8 cellular contexts compared by ENCODE assay signal in the genomic region with DNA sequence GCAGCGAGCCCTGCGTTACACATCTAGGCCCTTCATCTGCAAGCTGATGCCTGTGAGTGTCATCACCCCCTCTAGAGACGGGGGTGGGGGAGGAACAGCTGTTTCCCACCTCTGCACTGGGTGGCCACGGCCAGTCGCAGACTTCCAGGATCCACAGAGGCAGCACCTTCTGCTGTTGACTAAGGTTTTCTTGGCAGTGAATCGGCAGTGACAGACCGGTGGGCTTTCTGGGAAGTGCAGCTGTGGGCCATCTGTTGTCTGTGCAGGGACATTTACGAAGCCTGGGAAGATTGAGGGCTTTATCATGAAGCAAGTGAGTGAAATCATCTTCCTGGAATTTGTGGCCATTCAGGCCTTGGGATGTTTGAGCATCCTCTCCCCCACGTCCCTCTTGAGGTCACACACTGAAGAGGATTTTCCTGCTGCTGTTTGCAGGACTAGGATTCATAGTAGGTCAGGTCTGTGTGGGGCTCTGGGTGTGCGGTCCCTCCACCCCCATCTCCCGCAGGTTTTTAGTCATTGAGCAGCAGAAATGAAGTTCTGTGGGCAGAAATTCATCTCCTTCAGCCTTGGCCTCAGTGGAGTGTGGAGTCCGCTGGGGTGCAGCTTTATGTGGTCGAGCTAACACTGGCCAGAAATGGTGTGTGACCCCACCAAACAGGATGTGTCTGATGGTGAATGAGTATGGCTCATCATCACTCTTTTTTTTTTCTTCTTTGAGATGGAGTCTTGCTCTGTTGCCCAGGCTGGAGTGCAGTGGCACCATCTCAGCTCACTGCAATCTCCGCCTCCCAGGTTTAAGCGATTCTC. TPM values are rescaled to one million over a fixed set of nuclear protein-coding genes. Genes with fewer than 3 reads are reported as not detected.
A peak's percentile ranks its signal among the peaks of the same experiment; 100 is the strongest.
DNase-seq lines count a peak whose midpoint lies in the region; ATAC-seq, FAIRE-seq and TF ChIP-seq lines count a peak whose summit lies in the region.

No MANE protein-coding gene starts in this region.

- H3K23ac ChIP-seq in IMR-90 (ENCODE audit: low read depth, low read length): peak overlapping the region; percentile 90; the same call in 1 of the 2 replicates

- H3K4me1 Mint-ChIP-seq in CD14-positive monocyte: peaks cover 51% of the 10 kb centered on the region
- H3K4me1 Mint-ChIP-seq in naive thymus-derived CD4-positive, alpha-beta T cell: peaks cover 39 to 74% (median 67%) of the 10 kb centered on the region in 7 donors

- no peak overlapping the region for H3K4me3 Mint-ChIP-seq in CD14-positive monocyte
- peak overlapping the region in 2 of 10 donors; percentile 16 to 25 for H3K4me3 Mint-ChIP-seq in naive thymus-derived CD4-positive, alpha-beta T cell

- peak overlapping the region; percentile 76 for H3K14ac ChIP-seq in IMR-90 (replicated peaks; ENCODE audit: low read depth, low read length)

- DNase-seq in CD14-positive monocyte (ENCODE audit: low spot score) (no peak), IMR-90 (peak; percentile 100), K562 (ENCODE audit: extremely low read depth in 1 of 4, low spot score in 3 of 4) (peak in 2 of 4 experiments; percentile 35 to 42), NCI-H2029 (lab: John Stamatoyannopoulos, UW) (no peak)
- no peak for DNase-seq in naive thymus-derived CD4-positive, alpha-beta T cell

- H4K5ac ChIP-seq in IMR-90 (ENCODE audit: low read depth, low read length): peak overlapping the region; percentile 51

- H3K9me1 ChIP-seq in IMR-90 (ENCODE audit: insufficient read depth, low read length) (peaks cover 55% of the 10 kb centered on the region), K562 (ENCODE audit: control insufficient read depth, insufficient read depth, low read length) (peaks cover 5% of the 10 kb centered on the region)

- H3K27me3 ChIP-seq in IMR-90 (ENCODE audit: control insufficient read depth, insufficient read depth, low read length) (no peaks in the 10 kb centered on the region), K562 (ENCODE audit: control insufficient read depth in 2 of 2, insufficient read depth in 2 of 2, low read length in 2 of 2) (no peaks in the 10 kb centered on the region)
- no peaks in the 10 kb centered on the region for H3K27me3 ChIP-seq in naive thymus-derived CD4-positive, alpha-beta T cell (ENCODE audit: control insufficient read depth in 2 of 2, insufficient read depth in 2 of 2, low read length in 2 of 2)

- H3K27ac Mint-ChIP-seq in CD14-positive monocyte: peak overlapping the region; percentile 97 to 100 (median 98)
- peak overlapping the region in 7 of 9 donors; percentile 8 to 78 (median 45) for H3K27ac Mint-ChIP-seq in naive thymus-derived CD4-positive, alpha-beta T cell

- dilution Hi-C loops in IMR-90 (cut with HindIII; ENCODE audit: low sequenced_read_pairs, unreplicated experiment): no loop called here

- H3K4ac ChIP-seq in IMR-90 (ENCODE audit: low read depth, low read length): peak overlapping the region; percentile 92

- H3K27ac ChIP-seq in IMR-90 (ENCODE audit: insufficient read depth, low read length) (peak overlapping the region; percentile 82), K562 (ENCODE audit: extremely low read depth, low read depth, low read length) (no peak overlapping the region)
- H3K27ac ChIP-seq in naive thymus-derived CD4-positive, alpha-beta T cell (ENCODE audit: low read depth, low read length): no peak overlapping the region

- peak overlapping the region; percentile 7 to 83 for H4K8ac ChIP-seq in IMR-90 (ENCODE audit: low read depth in 2 of 2, low read length in 2 of 2)

- WGBS in IMR-90 (ENCODE audit: extremely low coverage in 2 of 2, insufficient read length in 1 of 2), 2 experiments: 0% methylated on average over 1 of the region's 15 CpGs; no CpG with 5 or more reads in 1 of the 2 experiments
- 67% methylated on average over 14 of the region's 15 CpGs for WGBS in K562 (ENCODE audit: insufficient coverage, low coverage, missing lambda C conversion rate)

- H3K4me2 ChIP-seq in IMR-90 (ENCODE audit: low read depth, low read length): peak overlapping the region; percentile 11
- H3K4me2 ChIP-seq in K562 (ENCODE audit: insufficient read depth, low read length): no peak overlapping the region

- H2AFZ ChIP-seq in IMR-90 (replicated peaks; ENCODE audit: low read length, poor library complexity) (peak overlapping the region; percentile 37), K562 (ENCODE audit: low read depth, low read length) (no peak overlapping the region)

- TF ChIP-seq EP300 in K562 (IDR thresholded peaks at IDR 0.05; ENCODE audit: low read length): no peak

- POLR2A ChIA-PET in IMR-90 (lab: Charles Lee; ENCODE audit: unreplicated experiment) (interaction anchor here (0.5 to 0.7 kb wide), 3 partner anchors 8 to 1498 kb away, joined by 3 to 4 read pairs (median 4); no protein-coding TSS in a partner anchor), K562 (lab: Yijun Ruan, JAX) (interaction anchor here (0.6 to 0.9 kb wide), 3 partner anchors 8 to 130 kb away, joined by 3 read pairs; no protein-coding TSS in a partner anchor)
- POLR2A ChIA-PET in naive thymus-derived CD4-positive, alpha-beta T cell (lab: Charles Lee): no interaction called here

- H4K20me1 ChIP-seq in IMR-90 (ENCODE audit: insufficient read depth, low read length) (peaks cover 35% of the 10 kb centered on the region), K562 (replicated peaks; ENCODE audit: control insufficient read depth, insufficient read depth, low read length) (peaks cover 17% of the 10 kb centered on the region)

- ATAC-seq in IMR-90 (ENCODE audit: low read depth) (peak; percentile 72), K562 (peak; percentile 54), HG02642 (IDR thresholded peaks at IDR 0.05; ENCODE audit: poor library complexity, unreplicated experiment) (no peak), HG03354 (IDR thresholded peaks at IDR 0.05; ENCODE audit: poor library complexity, severe bottlenecking, unreplicated experiment) (no peak), HG02763 (IDR thresholded peaks at IDR 0.05; ENCODE audit: unreplicated experiment) (no peak)
- ATAC-seq in naive thymus-derived CD4-positive, alpha-beta T cell: no peak

- peak overlapping the region; percentile 48; the same call in 1 of the 3 replicates for H2BK15ac ChIP-seq in IMR-90 (ENCODE audit: low read depth, low read length)

- peaks cover 43% of the 10 kb centered on the region for H3K4me1 ChIP-seq in IMR-90 (ENCODE audit: control insufficient read depth, insufficient read depth, low read length)
- H3K4me1 ChIP-seq in K562 (replicated peaks in 1 of 2; ENCODE audit: control insufficient read depth in 2 of 2, insufficient read depth in 2 of 2, low read length in 2 of 2): peaks cover 12% of the 10 kb centered on the region in 2 experiments
- peaks cover 26 to 41% of the 10 kb centered on the region in 2 donors for H3K4me1 ChIP-seq in naive thymus-derived CD4-positive, alpha-beta T cell (ENCODE audit: control insufficient read depth in 2 of 2, insufficient read depth in 2 of 2, low read length in 2 of 2)

- in situ Hi-C loops in IMR-90 (cut with MboI; ENCODE audit: low sequenced_read_pairs): no loop called here
- in situ Hi-C loops in K562 (cut with MboI): no loop called here

- H3K4me3 ChIP-seq in IMR-90 (ENCODE audit: insufficient read depth, low read depth, low read length) (no peak overlapping the region), K562 (no peak overlapping the region)
- no peak overlapping the region for H3K4me3 ChIP-seq in naive thymus-derived CD4-positive, alpha-beta T cell (ENCODE audit: low read length)

- peak overlapping the region; percentile 44 for H3K18ac ChIP-seq in IMR-90 (ENCODE audit: low read depth, low read length)

- TF ChIP-seq CTCF in CD14-positive monocyte (IDR thresholded peaks at IDR 0.05) (no peak), IMR-90 (conservative IDR thresholded peaks at IDR 0.05; ENCODE audit: low read depth, low read length) (peak; percentile 24; the same call in 1 of the 2 replicates), K562 (IDR thresholded peaks at IDR 0.05 in 2 of 3, conservative IDR thresholded peaks at IDR 0.05 in 1 of 3; ENCODE audit: insufficient read depth in 2 of 3, low read depth in 1 of 3, low read length in 3 of 3) (0 out of 6 replicates have a peak, but pooled peaks of 1 of the 3 experiments have one; percentile 7)

- peak overlapping the region; percentile 91 for H2BK20ac ChIP-seq in IMR-90 (ENCODE audit: low read depth, low read length)

- peaks cover 24 to 87% of the 10 kb centered on the region in 2 experiments for H3K79me1 ChIP-seq in IMR-90 (ENCODE audit: low read depth in 1 of 2, low read length in 2 of 2)

- intact Hi-C loops in CD14-positive monocyte (cut with micrococcal nuclease) (no loop called here), IMR-90 (cut with micrococcal nuclease) (loop anchor here (1.0 kb wide), 1 partner anchor 30 kb away; a partner anchor contains a TSS), K562 (cut with micrococcal nuclease) (no loop called here)
- intact Hi-C loops in naive thymus-derived CD4-positive, alpha-beta T cell (cut with micrococcal nuclease): no loop called here

- H3K9me3 ChIP-seq in IMR-90 (ENCODE audit: control insufficient read depth, insufficient read depth, low read length) (no peaks in the 10 kb centered on the region), K562 (replicated peaks; ENCODE audit: control insufficient read depth, insufficient read depth, low read depth, low read length) (no peaks in the 10 kb centered on the region)
- H3K9me3 ChIP-seq in naive thymus-derived CD4-positive, alpha-beta T cell (ENCODE audit: control insufficient read depth in 2 of 3, low read length in 3 of 3): no peaks in the 10 kb centered on the region

- H2AK9ac ChIP-seq in IMR-90 (replicated peaks; ENCODE audit: low read depth, low read length, poor library complexity): peak overlapping the region; percentile 86

- TF ChIP-seq POLR2A in IMR-90 (IDR thresholded peaks at IDR 0.05; ENCODE audit: low read depth, low read length): peak; percentile 42; the same call in 1 of the 2 replicates
- TF ChIP-seq POLR2A in K562 (conservative IDR thresholded peaks at IDR 0.05): no peak

- H2BK5ac ChIP-seq in IMR-90 (ENCODE audit: low read depth, low read length, poor library complexity, severe bottlenecking): peak overlapping the region; percentile 80

- H3K9ac ChIP-seq in IMR-90 (ENCODE audit: low read depth, low read length) (0 out of 2 replicates have a peak overlapping the region, but pooled peaks have one; percentile 5), K562 (ENCODE audit: insufficient read depth in 1 of 2, low read depth in 2 of 2, low read length in 2 of 2) (peak overlapping the region in 1 of 2 experiments; percentile 80; a peak in 1 of 4 replicates)

- FAIRE-seq in K562 (lab: Jason Lieb, UNC): peak; percentile 11

- TF ChIP-seq RAD21 in IMR-90 (IDR thresholded peaks at IDR 0.05; ENCODE audit: low read length): peak; percentile 42; the same call in 1 of the 2 replicates
- 0 out of 4 replicates have a peak, but pooled peaks of 1 of the 2 experiments have one; percentile 3 for TF ChIP-seq RAD21 in K562 (CRISPR knock-in tag; conservative IDR thresholded peaks at IDR 0.05 in 1 of 2, IDR thresholded peaks at IDR 0.05 in 1 of 2)

- peak overlapping the region; percentile 75 for H4K91ac ChIP-seq in IMR-90 (ENCODE audit: insufficient read depth, low read depth, low read length)

- CTCF ChIA-PET in IMR-90 (lab: Yijun Ruan, JAX): interaction anchor here (0.6 to 2.8 kb wide), 2 partner anchors 10 to 31 kb away, joined by 4 to 10 read pairs; no protein-coding TSS in a partner anchor
- CTCF ChIA-PET in K562 (lab: Yijun Ruan, JAX; ENCODE audit: low intra/inter-chr PET ratio): no interaction called here
- CTCF ChIA-PET in naive thymus-derived CD4-positive, alpha-beta T cell (lab: Charles Lee): no interaction called here

- peak overlapping the region; percentile 96 for H2AK5ac ChIP-seq in IMR-90 (ENCODE audit: low read depth, low read length)

- H3K56ac ChIP-seq in IMR-90 (ENCODE audit: extremely low read depth, insufficient read depth, low read length): peak overlapping the region; percentile 51

- no peaks in the 10 kb centered on the region for H3K9me3 Mint-ChIP-seq in CD14-positive monocyte
- H3K9me3 Mint-ChIP-seq in naive thymus-derived CD4-positive, alpha-beta T cell: peaks cover 0 to 3% (median 0%) of the 10 kb centered on the region in 11 donors

- peaks cover 58 to 75% of the 10 kb centered on the region in 2 donors for H3K36me3 Mint-ChIP-seq in CD14-positive monocyte
- peaks cover 0 to 29% (median 5%) of the 10 kb centered on the region in 5 donors for H3K36me3 Mint-ChIP-seq in naive thymus-derived CD4-positive, alpha-beta T cell

- H3K27me3 Mint-ChIP-seq in CD14-positive monocyte (ENCODE audit: low read depth in 3 of 3): peaks cover 0 to 2% (median 1%) of the 10 kb centered on the region in 3 donors
- H3K27me3 Mint-ChIP-seq in naive thymus-derived CD4-positive, alpha-beta T cell: no peaks in the 10 kb centered on the region

- H3K79me2 ChIP-seq in K562 (ENCODE audit: control insufficient read depth, insufficient read depth, low read length): peaks cover 70% of the 10 kb centered on the region

- H3K36me3 ChIP-seq in IMR-90 (ENCODE audit: control insufficient read depth, insufficient read depth, low read length): peaks cover 8% of the 10 kb centered on the region
- peaks cover 46% of the 10 kb centered on the region; the same call in 2 of the 3 replicates for H3K36me3 ChIP-seq in K562 (ENCODE audit: control insufficient read depth, insufficient read depth, low read length)
- H3K36me3 ChIP-seq in naive thymus-derived CD4-positive, alpha-beta T cell (ENCODE audit: control insufficient read depth in 2 of 3, insufficient read depth in 3 of 3, low read length in 3 of 3): peaks cover 0 to 27% (median 0%) of the 10 kb centered on the region in 3 experiments

- BruUV-seq in IMR-90 (replicated peaks; lab: Mats Ljungman, UMichigan) (TSS peak; percentile 25), K562 (replicated peaks; lab: Mats Ljungman, UMichigan) (no TSS peak)

- peak overlapping the region; percentile 95 for H2BK120ac ChIP-seq in IMR-90 (ENCODE audit: low read depth, low read length)

RNA-seq across cellular contexts. Expression of a gene that starts 12.0 kb away (rescaled TPM):
- 10 to 100 TPM; 26.0 to 28.0 TPM for polyA plus RNA-seq in CD14-positive monocyte
- total RNA-seq in IMR-90 (2012; rRNA removed): 14.4 and 18.5 TPM in 2 replicates
- 35.5 and 43.2 TPM in 2 replicates for polyA plus RNA-seq in IMR-90 (2012; rRNA removed)
- 26.3 and 45.8 TPM in 2 replicates for polyA plus RNA-seq in IMR-90 (2012; cell fraction: cytosol; rRNA removed)
- 189 and 191 TPM in 2 replicates for polyA plus RNA-seq in IMR-90 (2012; cell fraction: nucleus; rRNA removed; ENCODE audit: low replicate concordance)
- total RNA-seq in K562 (2011; cell fraction: chromatin; rRNA removed; ENCODE audit: low replicate concordance): 72.8 and 169 TPM in 2 replicates
- 88.1 and 96.7 TPM in 2 replicates for total RNA-seq in K562 (2011; cell fraction: nucleolus; rRNA removed)
- total RNA-seq in K562 (2011; cell fraction: nucleoplasm; rRNA removed): 70.5 and 71.8 TPM in 2 replicates
- 24.0 and 33.4 TPM in 2 replicates for total RNA-seq in K562 (2014; rRNA removed)
- total RNA-seq in K562 (2014; rRNA removed; fragmentation: Illumina TruSeq; extraction: Trizol): 10.7 and 14.0 TPM in 2 replicates
- total RNA-seq in K562 (2015; rRNA removed; fragmentation: Illumina TruSeq; extraction: Trizol): 16.9 and 20.3 TPM in 2 replicates
- total RNA-seq in K562 (2021): 33.5 and 38.4 TPM in 2 replicates
- polyA plus RNA-seq in K562 (2011; rRNA removed): 39.4 and 43.6 TPM in 2 replicates
- 36.4 and 45.7 TPM in 2 replicates for polyA plus RNA-seq in K562 (2011; cell fraction: cytosol; rRNA removed)
- polyA plus RNA-seq in K562 (2011; cell fraction: nucleus; rRNA removed): 113 and 149 TPM in 2 replicates
- 24.6 and 37.9 TPM in 2 replicates for polyA plus RNA-seq in K562 (2012)
- polyA plus RNA-seq in K562 (2014; fragmentation: Illumina TruSeq; extraction: Trizol): 22.3 and 27.0 TPM in 2 replicates
- polyA plus RNA-seq in K562 (2014; fragmentation: Nextera tagmentation; extraction: Ambion mirVana): 1 to 10 TPM; 1.3 to 1.8 TPM
- 29.7 and 36.0 TPM in 2 replicates for polyA plus RNA-seq in K562 (2014; rRNA removed)
- 23.3 and 26.9 TPM in 2 replicates for polyA minus RNA-seq in K562 (2011; rRNA and poly(A)+ RNA removed)
- polyA minus RNA-seq in K562 (2011; cell fraction: cytosol; rRNA and poly(A)+ RNA removed): 30.8 and 30.9 TPM in 2 replicates
- polyA minus RNA-seq in K562 (2011; cell fraction: nucleus; rRNA and poly(A)+ RNA removed): 40.8 and 57.1 TPM in 2 replicates
- 10 to 100 TPM; 66.6 to 84.3 (median 82.0) TPM for total RNA-seq in naive thymus-derived CD4-positive, alpha-beta T cell
- 10 to 100 TPM; 36.1 to 52.3 TPM for polyA plus RNA-seq in naive thymus-derived CD4-positive, alpha-beta T cell

RNA-seq across cellular contexts. Expression of a gene that starts 30.6 kb away (rescaled TPM):
- polyA plus RNA-seq in CD14-positive monocyte (100 to 1,000 TPM; 123 to 144 TPM), IMR-90 (2012; rRNA removed) (18.3 and 19.2 TPM in 2 replicates), K562 (2011; rRNA removed) (12.7 and 17.9 TPM in 2 replicates), K562 (2014; fragmentation: Illumina TruSeq; extraction: Trizol) (12.5 and 19.4 TPM in 2 replicates), K562 (2014; fragmentation: Nextera tagmentation; extraction: Ambion mirVana) (under 1 TPM; 0.56 to 0.92 TPM), K562 (2014; rRNA removed) (17.5 and 21.9 TPM in 2 replicates)
- total RNA-seq in IMR-90 (2012; rRNA removed) (19.7 and 19.9 TPM in 2 replicates), K562 (2014; rRNA removed) (37.3 and 38.9 TPM in 2 replicates), K562 (2014; rRNA removed; fragmentation: Illumina TruSeq; extraction: Trizol) (13.7 and 14.4 TPM in 2 replicates), K562 (2015; rRNA removed; fragmentation: Illumina TruSeq; extraction: Trizol) (10.9 and 12.3 TPM in 2 replicates), K562 (2021) (30.7 and 36.8 TPM in 2 replicates)
- polyA plus RNA-seq in IMR-90 (2012; cell fraction: cytosol; rRNA removed): 29.0 and 102 TPM in 2 replicates
- 163 and 202 TPM in 2 replicates for polyA plus RNA-seq in IMR-90 (2012; cell fraction: nucleus; rRNA removed; ENCODE audit: low replicate concordance)
- 20.8 and 58.5 TPM in 2 replicates for total RNA-seq in K562 (2011; cell fraction: chromatin; rRNA removed; ENCODE audit: low replicate concordance)
- total RNA-seq in K562 (2011; cell fraction: nucleolus; rRNA removed): 62.9 and 64.2 TPM in 2 replicates
- total RNA-seq in K562 (2011; cell fraction: nucleoplasm; rRNA removed): 32.2 and 39.5 TPM in 2 replicates
- polyA plus RNA-seq in K562 (2011; cell fraction: cytosol; rRNA removed): 12.3 and 31.5 TPM in 2 replicates
- 26.9 and 59.7 TPM in 2 replicates for polyA plus RNA-seq in K562 (2011; cell fraction: nucleus; rRNA removed)
- 8.8 and 9.6 TPM in 2 replicates for polyA plus RNA-seq in K562 (2012)
- 12.4 and 23.2 TPM in 2 replicates for polyA minus RNA-seq in K562 (2011; rRNA and poly(A)+ RNA removed)
- 22.2 and 30.9 TPM in 2 replicates for polyA minus RNA-seq in K562 (2011; cell fraction: cytosol; rRNA and poly(A)+ RNA removed)
- 23.3 and 27.7 TPM in 2 replicates for polyA minus RNA-seq in K562 (2011; cell fraction: nucleus; rRNA and poly(A)+ RNA removed)
- 100 to 1,000 TPM in 3 of 5 experiments, 1 to 10 TPM in 2; 8.1 to 281 (median 110) TPM for total RNA-seq in naive thymus-derived CD4-positive, alpha-beta T cell
- 100 to 1,000 TPM in 1 of 2 donors, 10 to 100 TPM in 1; 58.4 to 206 TPM for polyA plus RNA-seq in naive thymus-derived CD4-positive, alpha-beta T cell

Comparison
In these comparisons a context has a peak if more than half of its experiments do, and no peak if none do; other contexts are left out.
1. ATAC-seq: peak in IMR-90 (single experiment) and K562 (single experiment); none in naive thymus-derived CD4-positive, alpha-beta T cell (single experiment), HG02642 (single experiment), HG03354 (single experiment) and HG02763 (single experiment).